ENCODE assay signal across 13 cellular contexts in the genomic region with DNA sequence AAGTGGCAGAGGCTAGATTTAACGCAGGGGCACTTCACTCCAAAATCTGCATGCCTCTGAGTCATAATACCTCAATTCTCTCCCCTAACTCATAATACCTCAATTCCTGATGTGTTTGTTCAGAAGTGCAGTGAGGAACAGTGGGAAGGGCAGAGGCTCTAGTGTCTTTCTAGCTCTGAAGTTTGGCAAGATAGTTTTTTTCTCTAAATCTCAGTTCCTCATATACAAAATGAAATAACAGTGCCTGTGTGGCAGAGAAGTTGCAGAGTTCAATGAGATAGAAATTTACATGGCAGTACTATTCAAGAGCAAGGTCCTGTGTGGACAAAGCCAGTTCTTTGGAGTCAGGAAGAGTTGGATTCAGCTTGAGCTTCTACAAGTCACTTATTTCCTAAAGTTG. TPM values are rescaled to one million over a fixed set of nuclear protein-coding genes. Genes with fewer than 3 reads are reported as not detected.
DNase-seq lines count a peak whose midpoint lies in the region; ATAC-seq and TF ChIP-seq lines count a peak whose summit lies in the region.
"Had no signal": no experiment of that assay in that cellular context is flagged by ENCODE, and none has a peak within 500 bp of the region (broad histone marks: within the 10 kb centered on the region; RNA-seq: fewer than 3 reads in every experiment).

No MANE protein-coding gene starts in this region.

- H3K9ac ChIP-seq in BLaER1: no peak overlapping the region

- WGBS in prostate gland: 76% methylated on average over 1 of the region's 1 CpG

- peaks cover 26% of the 10 kb centered on the region for H3K4me1 Mint-ChIP-seq in chondrocyte (ENCODE audit: low read depth)

- H3K36me3 Mint-ChIP-seq in chondrocyte (ENCODE audit: low read depth): no peaks in the 10 kb centered on the region

- H3K27ac ChIP-seq in BLaER1: peak overlapping the region; percentile 7; the same call in 1 of the 2 replicates
- peak overlapping the region; percentile 74 to 81 for H3K27ac ChIP-seq in prostate gland

- intact Hi-C loops in prostate gland (cut with DNase I): no loop called here

- no peaks in the 10 kb centered on the region for H3K27me3 ChIP-seq in BLaER1
- no peaks in the 10 kb centered on the region for H3K27me3 ChIP-seq in prostate gland (replicated peaks; ENCODE audit: insufficient read depth)

- H3K4me1 ChIP-seq in BLaER1 (peaks cover 21% of the 10 kb centered on the region), prostate gland (replicated peaks) (peaks cover 6% of the 10 kb centered on the region)
- H3K4me1 ChIP-seq: HAP-1 had no signal

- no peaks in the 10 kb centered on the region for H3K9me3 Mint-ChIP-seq in chondrocyte (ENCODE audit: low read depth)
- H3K9me3 Mint-ChIP-seq: neural crest cell had no signal

- no peaks in the 10 kb centered on the region for H3K36me3 ChIP-seq in BLaER1
- H3K36me3 ChIP-seq in prostate gland: no peaks in the 10 kb centered on the region
- H3K36me3 ChIP-seq: HAP-1 had no signal

- DNase-seq in chondrocyte (ENCODE audit: low spot score) (no peak), prostate gland (ENCODE audit: low spot score) (no peak), NCI-H69 (lab: John Stamatoyannopoulos, UW) (no peak), NCI-H187 treated with DMSO at 0.1 percent for 48 hours (lab: John Stamatoyannopoulos, UW) (no peak), HUDEP-2 (lab: John Stamatoyannopoulos, UW; ENCODE audit: unreplicated experiment in 76 of 76) (no peak)
- no peak for DNase-seq in stimulated activated naive CD4-positive, alpha-beta T cell treated with Interleukin-2 at 50 U/mL for 16 hours (lab: John Stamatoyannopoulos, UW)
- DNase-seq: activated CD4-positive, alpha-beta T cell treated with anti-CD3 and anti-CD28 coated beads for 48 hours; activated T-cell treated with anti-CD3 and anti-CD28 coated beads, Interleukin-2, amount 50 U/mL, for 48 hours; KG1 had no signal

- TF ChIP-seq POLR2A in prostate gland (IDR thresholded peaks at IDR 0.05): no peak

- peak overlapping the region; percentile 86 for H3K27ac Mint-ChIP-seq in chondrocyte (ENCODE audit: unreplicated experiment)

- H3K9me3 ChIP-seq in BLaER1 (no peaks in the 10 kb centered on the region), prostate gland (no peaks in the 10 kb centered on the region)
- H3K9me3 ChIP-seq: HAP-1 had no signal

- no peak overlapping the region for H3K4me3 Mint-ChIP-seq in chondrocyte (ENCODE audit: unreplicated experiment)
- H3K4me3 Mint-ChIP-seq: neural crest cell had no signal

- TF ChIP-seq CTCF in chondrocyte (IDR thresholded peaks at IDR 0.05) (no peak), prostate gland (IDR thresholded peaks at IDR 0.05) (no peak)

- H3K27me3 Mint-ChIP-seq in chondrocyte (ENCODE audit: low read depth): no peaks in the 10 kb centered on the region

- ATAC-seq in HG03342 (IDR thresholded peaks at IDR 0.05; ENCODE audit: unreplicated experiment): peak; percentile 10

- no peaks in the 10 kb centered on the region for H4K20me1 ChIP-seq in BLaER1

- peak overlapping the region; percentile 71 for H3K4me2 ChIP-seq in BLaER1

- H3K4me3 ChIP-seq in BLaER1 (no peak overlapping the region), prostate gland (no peak overlapping the region)
- H3K4me3 ChIP-seq: HAP-1 had no signal

RNA-seq across cellular contexts. Expression of a gene that starts 9.8 kb away (rescaled TPM):
- 74.9 to 98.8 TPM (median 92.3 TPM) in 3 replicates for total RNA-seq in chondrocyte
- 100 to 1,000 TPM; 154 to 303 TPM for total RNA-seq in prostate gland
